ENCODE assay signal across 13 cellular contexts in genomic region chr11:80320765-80321164, GRCh38.
A peak's percentile ranks its signal among the peaks of the same experiment; 100 is the strongest.
DNase-seq lines count a peak whose midpoint lies in the region; ATAC-seq, FAIRE-seq and TF ChIP-seq lines count a peak whose summit lies in the region.
"Had no signal": no experiment of that assay in that cellular context is flagged by ENCODE, and none has a peak within 500 bp of the region (broad histone marks: within the 10 kb centered on the region; RNA-seq: fewer than 3 reads in every experiment).

No MANE protein-coding gene starts in this region.

- H3K4me1 ChIP-seq in IMR-90 (ENCODE audit: control insufficient read depth, insufficient read depth, low read length), result no peaks in the 10 kb centered on the region
- no peaks in the 10 kb centered on the region for H3K4me1 ChIP-seq in right cardiac atrium (ENCODE audit: control insufficient read depth, insufficient read depth, low read length)
- H3K4me1 ChIP-seq: uterus had no signal

- POLR2A ChIA-PET in IMR-90 (lab: Charles Lee; ENCODE audit: unreplicated experiment), result no interaction called here

- no peak overlapping the region for H4K91ac ChIP-seq in IMR-90 (ENCODE audit: insufficient read depth, low read depth, low read length)

- H3K56ac ChIP-seq in IMR-90 (ENCODE audit: extremely low read depth, insufficient read depth, low read length), result no peak overlapping the region

- H3K4me1 Mint-ChIP-seq in activated T-cell treated with anti-CD3 and anti-CD28 coated beads, Interleukin-2, amount 50 U/mL, for 24 hours (ENCODE audit: low read depth), result no peaks in the 10 kb centered on the region

- H3K4me3 ChIP-seq in IMR-90 (ENCODE audit: insufficient read depth, low read depth, low read length) (no peak overlapping the region), right cardiac atrium (ENCODE audit: low read length) (no peak overlapping the region)
- H3K4me3 ChIP-seq: uterus had no signal

- H3K27ac ChIP-seq in IMR-90 (ENCODE audit: insufficient read depth, low read length), result no peak overlapping the region
- no peak overlapping the region for H3K27ac ChIP-seq in right cardiac atrium (ENCODE audit: low read length)
- H3K27ac ChIP-seq: uterus had no signal

- BruUV-seq in IMR-90 (replicated peaks; lab: Mats Ljungman, UMichigan), result no TSS peak

- no peak overlapping the region for H2AFZ ChIP-seq in IMR-90 (replicated peaks; ENCODE audit: low read length, poor library complexity)

- H3K9me3 Mint-ChIP-seq in activated T-cell treated with anti-CD3 and anti-CD28 coated beads, Interleukin-2, amount 50 U/mL, for 24 hours, result peaks cover 17% of the 10 kb centered on the region

- H3K27me3 Mint-ChIP-seq in activated T-cell treated with anti-CD3 and anti-CD28 coated beads, Interleukin-2, amount 50 U/mL, for 24 hours, result no peaks in the 10 kb centered on the region

- no peak overlapping the region for H3K4me2 ChIP-seq in IMR-90 (ENCODE audit: low read depth, low read length)

- no peak overlapping the region for H3K18ac ChIP-seq in IMR-90 (ENCODE audit: low read depth, low read length)

- TF ChIP-seq CTCF in GM10266 (IDR thresholded peaks at IDR 0.05; ENCODE audit: control insufficient read depth, insufficient read depth, low read depth, missing control alignments), result peak; percentile 28
- TF ChIP-seq CTCF in IMR-90 (conservative IDR thresholded peaks at IDR 0.05; ENCODE audit: low read depth, low read length), result peak; percentile 17; the same call in 1 of the 2 replicates

- DNase-seq in GM10266 (ENCODE audit: extremely low spot score), result no peak
- DNase-seq in IMR-90, result no peak
- peak; percentile 49 for DNase-seq in RCC 7860 (ENCODE audit: low spot score)
- peak; percentile 28 for DNase-seq in iPS-NIHi11 (ENCODE audit: low spot score)
- DNase-seq in activated T-cell treated with anti-CD3 and anti-CD28 coated beads, Interleukin-2, amount 50 U/mL, for 24 hours, result no peak
- no peak for DNase-seq in middle frontal gyrus (ENCODE audit: extremely low spot score, low spot score)
- DNase-seq in stimulated activated naive CD8-positive, alpha-beta T cell treated with anti-CD3 and anti-CD28 coated beads, Interleukin-15, Interleukin-2, amounts not matched to agents 100 U/mL and 50 U/mL, for 24 hours, result no peak
- DNase-seq in right cardiac atrium, result no peak
- DNase-seq: cortex of kidney, glutamatergic neuron, mesenchymal stem cell, NCI-H82, uterus had no signal

- H2AK9ac ChIP-seq in IMR-90 (replicated peaks; ENCODE audit: low read depth, low read length, poor library complexity), result no peak overlapping the region

- H3K27me3 ChIP-seq in IMR-90 (ENCODE audit: control insufficient read depth, insufficient read depth, low read length) (no peaks in the 10 kb centered on the region; the same call in 1 of the 2 replicates), right cardiac atrium (ENCODE audit: control insufficient read depth, insufficient read depth) (no peaks in the 10 kb centered on the region)
- H3K27me3 ChIP-seq: uterus had no signal

- H4K5ac ChIP-seq in IMR-90 (ENCODE audit: low read depth, low read length), result no peak overlapping the region

- no peak overlapping the region for H2AK5ac ChIP-seq in IMR-90 (ENCODE audit: low read depth, low read length)

- dilution Hi-C loops in IMR-90 (cut with HindIII; ENCODE audit: low sequenced_read_pairs, unreplicated experiment), result no loop called here

- H3K36me3 Mint-ChIP-seq in activated T-cell treated with anti-CD3 and anti-CD28 coated beads, Interleukin-2, amount 50 U/mL, for 24 hours (ENCODE audit: low read depth), result no peaks in the 10 kb centered on the region

- no peak overlapping the region for H4K8ac ChIP-seq in IMR-90 (ENCODE audit: low read depth in 2 of 2, low read length in 2 of 2)

- CTCF ChIA-PET in IMR-90 (lab: Yijun Ruan, JAX), result interaction anchor here (1.0 kb wide), 1 partner anchor 9 kb away, joined by 4 read pairs; no protein-coding TSS in a partner anchor

- H3K9me3 ChIP-seq in IMR-90 (ENCODE audit: control insufficient read depth, insufficient read depth, low read length) (no peaks in the 10 kb centered on the region), right cardiac atrium (ENCODE audit: control insufficient read depth, low read length) (no peaks in the 10 kb centered on the region)
- H3K9me3 ChIP-seq: uterus had no signal

- no peak overlapping the region for H2BK5ac ChIP-seq in IMR-90 (ENCODE audit: low read depth, low read length, poor library complexity, severe bottlenecking)

- H3K27ac Mint-ChIP-seq in activated T-cell treated with anti-CD3 and anti-CD28 coated beads, Interleukin-2, amount 50 U/mL, for 24 hours, result no peak overlapping the region

- H2BK120ac ChIP-seq in IMR-90 (ENCODE audit: low read depth, low read length), result no peak overlapping the region

- no peaks in the 10 kb centered on the region for H3K9me1 ChIP-seq in IMR-90 (ENCODE audit: insufficient read depth, low read length)

- H3K79me1 ChIP-seq in IMR-90 (ENCODE audit: low read depth in 1 of 2, low read length in 2 of 2), result no peaks in the 10 kb centered on the region

- no CpG with 5 or more reads among the region's 4 CpGs for WGBS in IMR-90 (ENCODE audit: extremely low coverage in 2 of 2, insufficient read length in 1 of 2), 2 experiments
- WGBS in right cardiac atrium, result 79% methylated on average over 4 of the region's 4 CpGs

- H2BK20ac ChIP-seq in IMR-90 (ENCODE audit: low read depth, low read length), result no peak overlapping the region

- no peaks in the 10 kb centered on the region for H4K20me1 ChIP-seq in IMR-90 (ENCODE audit: insufficient read depth, low read length)

- no peak for TF ChIP-seq POLR2A in IMR-90 (IDR thresholded peaks at IDR 0.05; ENCODE audit: low read depth, low read length)

- intact Hi-C loops in IMR-90 (cut with micrococcal nuclease), result no loop called here
- intact Hi-C loops in right cardiac atrium (cut with DNase I), result no loop called here

- H3K9ac ChIP-seq in IMR-90 (ENCODE audit: low read depth, low read length), result no peak overlapping the region

- no peak for TF ChIP-seq RAD21 in IMR-90 (IDR thresholded peaks at IDR 0.05; ENCODE audit: low read length)

- no peak overlapping the region for H3K4ac ChIP-seq in IMR-90 (ENCODE audit: low read depth, low read length)

- H3K36me3 ChIP-seq in IMR-90 (ENCODE audit: control insufficient read depth, insufficient read depth, low read length), result no peaks in the 10 kb centered on the region
- H3K36me3 ChIP-seq: uterus had no signal

- no peak overlapping the region for H3K4me3 Mint-ChIP-seq in activated T-cell treated with anti-CD3 and anti-CD28 coated beads, Interleukin-2, amount 50 U/mL, for 24 hours

- H2BK15ac ChIP-seq in IMR-90 (ENCODE audit: low read depth, low read length), result no peak overlapping the region

- no peak for ATAC-seq in IMR-90 (ENCODE audit: low read depth)
- no peak for ATAC-seq in stimulated activated naive CD8-positive, alpha-beta T cell treated with anti-CD3 and anti-CD28 coated beads, Interleukin-15, Interleukin-2, amounts not matched to agents 100 U/mL and 50 U/mL, for 24 hours
- no peak for ATAC-seq in right cardiac atrium

- in situ Hi-C loops in IMR-90 (cut with MboI; ENCODE audit: low sequenced_read_pairs), result no loop called here

- H3K23ac ChIP-seq in IMR-90 (ENCODE audit: low read depth, low read length), result no peak overlapping the region

- FAIRE-seq in RCC 7860 (lab: Jason Lieb, UNC), result no peak

- H3K14ac ChIP-seq in IMR-90 (replicated peaks; ENCODE audit: low read depth, low read length), result no peak overlapping the region

TF ChIP-seq in IMR-90, 13 proteins besides CTCF, POLR2A, EP300 and RAD21:
- TF ChIP-seq CEBPB (IDR thresholded peaks at IDR 0.05; ENCODE audit: low read depth, low read length) (no peak), MXI1 (IDR thresholded peaks at IDR 0.05; ENCODE audit: borderline replicate concordance, low read depth, low read length) (no peak), RCOR1 (IDR thresholded peaks at IDR 0.05; ENCODE audit: insufficient replicate concordance, low read length) (no peak), CHD1 (IDR thresholded peaks at IDR 0.05; ENCODE audit: low read depth, low read length) (no peak), MAFK (IDR thresholded peaks at IDR 0.05; ENCODE audit: low read depth, low read length) (no peak), ELK1 (IDR thresholded peaks at IDR 0.05; ENCODE audit: borderline replicate concordance, low read depth, low read length) (no peak), RFX5 (IDR thresholded peaks at IDR 0.05; ENCODE audit: low read depth, low read length) (no peak), USF2 (IDR thresholded peaks at IDR 0.05; ENCODE audit: low read depth, low read length) (no peak), SMC3 (IDR thresholded peaks at IDR 0.05; ENCODE audit: low read depth, low read length) (no peak), MAZ (IDR thresholded peaks at IDR 0.05; ENCODE audit: borderline replicate concordance, low read depth, low read length) (no peak), FOS (IDR thresholded peaks at IDR 0.05; ENCODE audit: low read depth, low read length) (no peak), BHLHE40 (IDR thresholded peaks at IDR 0.05; ENCODE audit: low read depth, low read length) (no peak), NFE2L2 (IDR thresholded peaks at IDR 0.05; ENCODE audit: low read depth, low read length) (no peak)
TF ChIP-seq in IMR-90: peak in this region for 0.

Comparison
In these comparisons a context has a peak if more than half of its experiments do, and no peak if none do; other contexts are left out.
1. DNase-seq: peak in RCC 7860 (single experiment) and iPS-NIHi11 (single experiment); none in GM10266 (single experiment), IMR-90 (single experiment), activated T-cell treated with anti-CD3 and anti-CD28 coated beads, Interleukin-2, amount 50 U/mL, for 24 hours (single experiment), middle frontal gyrus (single experiment), stimulated activated naive CD8-positive, alpha-beta T cell treated with anti-CD3 and anti-CD28 coated beads, Interleukin-15, Interleukin-2, amounts not matched to agents 100 U/mL and 50 U/mL, for 24 hours (single experiment) and right cardiac atrium (0 of 3).